ENCODE assay signal across 25 cellular contexts in genomic region chr6:166860392-166860791, GRCh38.
DNase-seq lines count a peak whose midpoint lies in the region; ATAC-seq, FAIRE-seq and TF ChIP-seq lines count a peak whose summit lies in the region.
"Had no signal": no experiment of that assay in that cellular context is flagged by ENCODE, and none has a peak within 500 bp of the region (broad histone marks: within the 10 kb centered on the region; RNA-seq: fewer than 3 reads in every experiment).

No MANE protein-coding gene starts in this region.

- no peak overlapping the region for H3K4me3 ChIP-seq in HepG2 (replicated peaks in 1 of 3; ENCODE audit: insufficient read depth in 1 of 3, low read depth in 2 of 3, low read length in 3 of 3)
- no peak overlapping the region for H3K4me3 ChIP-seq in right lobe of liver
- H3K4me3 ChIP-seq in dorsolateral prefrontal cortex, result peak overlapping the region in 54 of 59 donors; percentile 4 to 84 (median 72)
- H3K4me3 ChIP-seq in PC-9, result no peak overlapping the region
- H3K4me3 ChIP-seq: A549; BLaER1 treated with 17β-estradiol and CSF1 and Interleukin-3, amounts not matched to agents 10 nM and 100 nM; HAP-1 had no signal

- in situ Hi-C loops in HepG2 (cut with HindIII; ENCODE audit: extremely low pct_ligation_motif_present, low pct_unique_long_range_greater_than_20kb), result no loop called here

- BruUV-seq in HepG2 (replicated peaks; lab: Mats Ljungman, UMichigan) (no TSS peak), PC-9 (replicated peaks; lab: Mats Ljungman, UMichigan) (no TSS peak)

- TF ChIP-seq EP300 in HepG2 (IDR thresholded peaks at IDR 0.05; ENCODE audit: low read depth in 2 of 2, low read length in 2 of 2), result no peak
- no peak for TF ChIP-seq EP300 in HepG2 (CRISPR knock-in tag; IDR thresholded peaks at IDR 0.05; ENCODE audit: borderline replicate concordance)

- H3K27me3 Mint-ChIP-seq in nephron (ENCODE audit: low read depth), result peaks cover 35% of the 10 kb centered on the region
- H3K27me3 Mint-ChIP-seq in activated naive CD4-positive, alpha-beta T cell treated with anti-CD3 and anti-CD28 coated beads for 36 hours (ENCODE audit: low read depth), result no peaks in the 10 kb centered on the region

- H3K9me3 Mint-ChIP-seq in nephron, result no peaks in the 10 kb centered on the region
- no peaks in the 10 kb centered on the region for H3K9me3 Mint-ChIP-seq in activated naive CD4-positive, alpha-beta T cell treated with anti-CD3 and anti-CD28 coated beads for 36 hours
- H3K9me3 Mint-ChIP-seq: CD4-positive, alpha-beta memory T cell had no signal

- no peaks in the 10 kb centered on the region for H3F3A ChIP-seq in PC-9 (ENCODE audit: insufficient read depth, low read depth)

- TF ChIP-seq RAD21 in HepG2 (CRISPR knock-in tag; IDR thresholded peaks at IDR 0.05), result no peak

- POLR2A ChIA-PET in HepG2 (lab: Yijun Ruan, JAX), result no interaction called here
- POLR2A ChIA-PET in PC-9 (lab: Charles Lee; ENCODE audit: unreplicated experiment), result no interaction called here

- no peak overlapping the region for H3K27ac Mint-ChIP-seq in nephron
- H3K27ac Mint-ChIP-seq in activated naive CD4-positive, alpha-beta T cell treated with anti-CD3 and anti-CD28 coated beads for 36 hours, result no peak overlapping the region
- H3K27ac Mint-ChIP-seq: CD14-positive monocyte had no signal

- CTCF ChIA-PET in HepG2 (lab: Yijun Ruan, JAX; ENCODE audit: low intra/inter-chr PET ratio, low total read pairs) (no interaction called here), PC-9 (lab: Charles Lee) (no interaction called here)
- CTCF ChIA-PET in activated naive CD4-positive, alpha-beta T cell treated with anti-CD3 and anti-CD28 coated beads for 36 hours (lab: Charles Lee), result interaction anchor here (0.8 to 1.1 kb wide), 3 partner anchors 91 to 1160 kb away, joined by 3 to 4 read pairs (median 3); no protein-coding TSS in a partner anchor

- H3K9me2 ChIP-seq in PC-9 (ENCODE audit: insufficient read depth), result no peaks in the 10 kb centered on the region

- intact Hi-C loops in HepG2 (cut with micrococcal nuclease; ENCODE audit: unreplicated experiment) (no loop called here), right lobe of liver (cut with DNase I) (no loop called here), dorsolateral prefrontal cortex (cut with DNase I) (loop anchor here in 1 of 2 donors (10.0 kb wide), 1 partner anchor 94 kb away; the partner anchor contains the start of gene RNASET2), PC-9 (cut with micrococcal nuclease; ENCODE audit: unreplicated experiment) (no loop called here)
- intact Hi-C loops in activated naive CD4-positive, alpha-beta T cell treated with anti-CD3 and anti-CD28 coated beads for 36 hours (cut with micrococcal nuclease), result loop anchor here (5.0 kb wide), 1 partner anchor 127 kb away; no protein-coding TSS in a partner anchor

- no peaks in the 10 kb centered on the region for H3K9me3 ChIP-seq in HepG2 (ENCODE audit: low read length)
- H3K9me3 ChIP-seq in right lobe of liver, result no peaks in the 10 kb centered on the region
- no peaks in the 10 kb centered on the region for H3K9me3 ChIP-seq in PC-9 (ENCODE audit: insufficient read depth, low read depth)
- H3K9me3 ChIP-seq: A549; BE2C; BLaER1 treated with 17β-estradiol and CSF1 and Interleukin-3, amounts not matched to agents 10 nM and 100 nM; HAP-1 had no signal

- no peaks in the 10 kb centered on the region for H3K79me2 ChIP-seq in HepG2 (ENCODE audit: insufficient read depth, low read length)
- H3K79me2 ChIP-seq in PC-9 (ENCODE audit: low read depth), result no peaks in the 10 kb centered on the region

- H4K20me1 ChIP-seq in HepG2 (ENCODE audit: insufficient read depth, low read length) (no peaks in the 10 kb centered on the region), PC-9 (ENCODE audit: insufficient read depth) (no peaks in the 10 kb centered on the region; the same call in 1 of the 2 replicates)

- TF ChIP-seq CTCF in HepG2 (CRISPR knock-in tag; IDR thresholded peaks at IDR 0.05) (no peak), right lobe of liver (IDR thresholded peaks at IDR 0.05) (no peak), dorsolateral prefrontal cortex (IDR thresholded peaks at IDR 0.05 in 54 of 56, conservative IDR thresholded peaks at IDR 0.05 in 2 of 56; ENCODE audit: low read depth in 1 of 56, partially characterized antibody in 56 of 56) (no peak), nephron (IDR thresholded peaks at IDR 0.05; ENCODE audit: unreplicated experiment in 3 of 3) (no peak), PC-9 (conservative IDR thresholded peaks at IDR 0.05) (no peak)

- peak overlapping the region in 2 of 3 experiments; percentile 4 to 8 for H3K4me3 Mint-ChIP-seq in nephron
- H3K4me3 Mint-ChIP-seq in activated naive CD4-positive, alpha-beta T cell treated with anti-CD3 and anti-CD28 coated beads for 36 hours, result no peak overlapping the region

- TF ChIP-seq POLR2A in HepG2 (IDR thresholded peaks at IDR 0.05; ENCODE audit: insufficient read depth in 1 of 2, low read depth in 2 of 2, low read length in 2 of 2) (no peak), right lobe of liver (IDR thresholded peaks at IDR 0.05) (no peak)

- H2AFZ ChIP-seq in HepG2 (ENCODE audit: low read length), result no peak overlapping the region
- no peak overlapping the region for H2AFZ ChIP-seq in PC-9

- H3K36me3 Mint-ChIP-seq in nephron (ENCODE audit: low read depth), result no peaks in the 10 kb centered on the region
- no peaks in the 10 kb centered on the region for H3K36me3 Mint-ChIP-seq in activated naive CD4-positive, alpha-beta T cell treated with anti-CD3 and anti-CD28 coated beads for 36 hours (ENCODE audit: low read depth)

- no peak for FAIRE-seq in HepG2 (lab: Jason Lieb, UNC)
- FAIRE-seq: A549, GM12891, GM18507, H54 had no signal

- H3K4me1 ChIP-seq in HepG2 (ENCODE audit: insufficient read depth, low read length), result peaks cover 24% of the 10 kb centered on the region
- H3K4me1 ChIP-seq in right lobe of liver, result peaks cover 0 to 11% (median under 1%) of the 10 kb centered on the region in 4 donors
- no peaks in the 10 kb centered on the region for H3K4me1 ChIP-seq in PC-9 (replicated peaks; ENCODE audit: insufficient read depth)
- H3K4me1 ChIP-seq: A549, BE2C had no signal

- 0 out of 2 replicates have a peak overlapping the region, but pooled peaks have one; percentile 5 for H3K4me2 ChIP-seq in HepG2 (ENCODE audit: low read depth, low read length)
- H3K4me2 ChIP-seq in PC-9, result no peak overlapping the region
- H3K4me2 ChIP-seq: A549; BLaER1 treated with 17β-estradiol and CSF1 and Interleukin-3, amounts not matched to agents 10 nM and 100 nM had no signal

- peaks cover 6% of the 10 kb centered on the region for H3K4me1 Mint-ChIP-seq in nephron
- peaks cover 7% of the 10 kb centered on the region for H3K4me1 Mint-ChIP-seq in activated naive CD4-positive, alpha-beta T cell treated with anti-CD3 and anti-CD28 coated beads for 36 hours (ENCODE audit: low read depth)

- DNase-seq in HepG2 (ENCODE audit: low spot score), result no peak
- DNase-seq in right lobe of liver, result no peak
- no peak for DNase-seq in dorsolateral prefrontal cortex
- DNase-seq in PC-9, result no peak
- no peak for DNase-seq in activated naive CD4-positive, alpha-beta T cell treated with anti-CD3 and anti-CD28 coated beads for 36 hours
- DNase-seq: 8988T; ACHN; AML-193; BE2C; Calu3; CD4-positive, alpha-beta memory T cell; COR-L47; DMS53; DMS79 treated with DMSO at 0.1 percent for 48 hours; GF-D8; GOT3 had no signal

- no peak overlapping the region for H3K9ac ChIP-seq in HepG2 (ENCODE audit: insufficient read depth, low read depth, low read length)
- H3K9ac ChIP-seq: BLaER1 treated with 17β-estradiol and CSF1 and Interleukin-3, amounts not matched to agents 10 nM and 100 nM had no signal

- ATAC-seq in HepG2 (no peak), right lobe of liver (no peak), HG02763 (IDR thresholded peaks at IDR 0.05; ENCODE audit: unreplicated experiment) (no peak)
- ATAC-seq: A549 had no signal

- H3K27ac ChIP-seq in HepG2 (ENCODE audit: extremely low read length, insufficient read depth, low read length) (no peak overlapping the region), right lobe of liver (no peak overlapping the region), dorsolateral prefrontal cortex (peak overlapping the region in 20 of 59 donors; percentile 0 to 73 (median 42)), PC-9 (no peak overlapping the region)
- H3K27ac ChIP-seq: A549; BLaER1 treated with 17β-estradiol and CSF1 and Interleukin-3, amounts not matched to agents 10 nM and 100 nM had no signal

- no peaks in the 10 kb centered on the region for H3K36me3 ChIP-seq in HepG2 (replicated peaks in 1 of 2; ENCODE audit: control insufficient read depth in 1 of 2, insufficient read depth in 2 of 2, low read length in 2 of 2)
- H3K36me3 ChIP-seq in right lobe of liver, result no peaks in the 10 kb centered on the region
- H3K36me3 ChIP-seq in PC-9 (ENCODE audit: low read depth), result no peaks in the 10 kb centered on the region
- H3K36me3 ChIP-seq: BE2C, HAP-1 had no signal

- 27% methylated on average over 6 of the region's 6 CpGs for WGBS in HepG2 (ENCODE audit: low lambda C conversion rate)
- 68% methylated on average over 6 of the region's 6 CpGs for WGBS in right lobe of liver (ENCODE audit: insufficient coverage, low coverage, low lambda C conversion rate, missing lambda C conversion rate)

- peaks cover 3 to 12% of the 10 kb centered on the region in 2 experiments; a peak in 4 of 5 replicates for H3K27me3 ChIP-seq in HepG2 (ENCODE audit: control insufficient read depth in 1 of 2, insufficient read depth in 2 of 2, low read length in 2 of 2)
- peaks cover 4 to 13% of the 10 kb centered on the region in 2 donors for H3K27me3 ChIP-seq in right lobe of liver
- peaks cover 0 to 18% (median 0%) of the 10 kb centered on the region in 45 donors for H3K27me3 ChIP-seq in dorsolateral prefrontal cortex
- H3K27me3 ChIP-seq in PC-9 (ENCODE audit: insufficient read depth, low read depth), result peaks cover 22% of the 10 kb centered on the region
- H3K27me3 ChIP-seq: BE2C had no signal

TF ChIP-seq in HepG2, 621 proteins besides CTCF, POLR2A, EP300 and RAD21:
- TF ChIP-seq NCOA2 (CRISPR knock-in tag; IDR thresholded peaks at IDR 0.05) (no peak), ZNF850 (CRISPR knock-in tag; conservative IDR thresholded peaks at IDR 0.05) (peak; percentile 95; the same call in 1 of the 2 replicates), ZNF83 (CRISPR knock-in tag; IDR thresholded peaks at IDR 0.05; ENCODE audit: borderline replicate concordance) (no peak)

Comparison
In these comparisons a context has a peak if more than half of its experiments do, and no peak if none do; other contexts are left out.
1. H3K4me3 ChIP-seq: peak in dorsolateral prefrontal cortex (54 of 59); none in HepG2 (0 of 3), right lobe of liver (0 of 3) and PC-9 (single experiment).